ENCODE assay signal across 9 cellular contexts in the genomic region with DNA sequence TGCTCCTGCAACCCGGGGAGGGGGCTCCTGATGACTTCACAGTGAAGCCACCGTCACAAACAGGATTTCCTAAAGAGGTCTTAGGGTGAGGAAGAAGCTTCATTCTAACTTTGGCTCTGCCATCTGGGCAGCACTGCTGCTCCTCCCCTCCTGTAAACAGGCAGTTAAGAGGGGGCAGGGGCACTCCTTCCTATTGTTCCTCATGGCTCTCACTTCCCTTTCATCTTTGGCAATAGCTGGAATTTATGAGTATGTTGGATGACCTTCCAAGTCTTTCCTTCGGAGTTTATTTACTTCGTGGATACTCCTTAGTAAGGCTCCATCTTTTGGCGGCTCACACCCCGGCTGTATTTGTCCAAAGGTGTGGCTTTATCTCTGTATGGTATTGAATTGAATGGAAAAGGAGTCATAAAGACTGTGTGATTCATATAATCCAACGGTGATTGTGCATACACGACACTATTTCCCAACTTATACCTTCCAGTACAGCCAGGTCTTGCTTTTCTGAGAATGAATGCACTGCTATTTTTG. TPM values are rescaled to one million over a fixed set of nuclear protein-coding genes. Genes with fewer than 3 reads are reported as not detected.
DNase-seq lines count a peak whose midpoint lies in the region; ATAC-seq, FAIRE-seq and TF ChIP-seq lines count a peak whose summit lies in the region.
"Had no signal": no experiment of that assay in that cellular context is flagged by ENCODE, and none has a peak within 500 bp of the region (broad histone marks: within the 10 kb centered on the region; RNA-seq: fewer than 3 reads in every experiment).

No MANE protein-coding gene starts in this region.

- intact Hi-C loops in Right ventricle myocardium superior (cut with DNase I): no loop called here

- H3K27me3 ChIP-seq in right atrium auricular region (no peaks in the 10 kb centered on the region), hepatocyte (no peaks in the 10 kb centered on the region)

- WGBS in hepatocyte (ENCODE audit: low lambda C conversion rate, missing lambda C conversion rate): 52% methylated on average over 8 of the region's 8 CpGs

- DNase-seq in Right ventricle myocardium superior: no peak
- no peak for DNase-seq in right atrium auricular region (ENCODE audit: low spot score)
- DNase-seq in hepatocyte (ENCODE audit: low spot score): peak; percentile 66
- DNase-seq in urothelium cell line (ENCODE audit: low spot score): peak; percentile 66
- no peak for DNase-seq in islet precursor cell
- DNase-seq in NCI-H2196 (lab: John Stamatoyannopoulos, UW; ENCODE audit: unreplicated experiment): no peak

- peak overlapping the region; percentile 46 for H3K4me2 ChIP-seq in hepatocyte

- H3K4me3 ChIP-seq in right atrium auricular region: no peak overlapping the region
- no peak overlapping the region for H3K4me3 ChIP-seq in hepatocyte
- H3K4me3 ChIP-seq: skin epidermis had no signal

- peaks cover 23% of the 10 kb centered on the region for H3K79me2 ChIP-seq in hepatocyte

- H3K9me3 ChIP-seq in right atrium auricular region: no peaks in the 10 kb centered on the region
- no peaks in the 10 kb centered on the region for H3K9me3 ChIP-seq in hepatocyte (ENCODE audit: low read depth)

- no peak overlapping the region for H2AFZ ChIP-seq in hepatocyte

- H3K27ac ChIP-seq in right atrium auricular region (peak overlapping the region in 1 of 2 donors; percentile 15), VCaP (peak overlapping the region; percentile 32), hepatocyte (peak overlapping the region; percentile 82)

- H3K4me1 ChIP-seq in right atrium auricular region (peaks cover 0 to 28% of the 10 kb centered on the region in 2 donors), hepatocyte (ENCODE audit: insufficient read depth) (peaks cover 26% of the 10 kb centered on the region)

- FAIRE-seq in urothelium cell line (lab: Jason Lieb, UNC): no peak

- peak; percentile 43 for ATAC-seq in Right ventricle myocardium superior (ENCODE audit: poor library complexity)
- no peak for ATAC-seq in HG02642 (IDR thresholded peaks at IDR 0.05; ENCODE audit: poor library complexity, unreplicated experiment)

- TF ChIP-seq CTCF in right atrium auricular region (IDR thresholded peaks at IDR 0.05) (no peak), VCaP (conservative IDR thresholded peaks at IDR 0.05) (no peak), hepatocyte (IDR thresholded peaks at IDR 0.05; ENCODE audit: poor library complexity) (no peak)

- H3K36me3 ChIP-seq in right atrium auricular region: no peaks in the 10 kb centered on the region
- no peaks in the 10 kb centered on the region for H3K36me3 ChIP-seq in hepatocyte (replicated peaks; ENCODE audit: insufficient read depth, low read depth)

- no peaks in the 10 kb centered on the region for H3K9me2 ChIP-seq in hepatocyte (replicated peaks; ENCODE audit: insufficient read depth)

- H4K20me1 ChIP-seq in hepatocyte (ENCODE audit: insufficient read depth, poor library complexity, severe bottlenecking): no peaks in the 10 kb centered on the region

RNA-seq across cellular contexts. Expression of gene FAM133B, which starts 55.4 kb away (rescaled TPM):
- total RNA-seq in Right ventricle myocardium superior (13.6 TPM), right atrium auricular region (10 to 100 TPM in 1 of 2 donors, 1 to 10 TPM in 1; 9.6 to 11.8 TPM), hepatocyte (24.1 and 28.2 TPM in 2 replicates)
- 29.8 and 38.8 TPM in 2 replicates for polyA plus RNA-seq in hepatocyte

Comparison
In these comparisons a context has a peak if more than half of its experiments do, and no peak if none do; other contexts are left out.
1. DNase-seq: peak in hepatocyte (single experiment) and urothelium cell line (single experiment); none in Right ventricle myocardium superior (single experiment), right atrium auricular region (single experiment), islet precursor cell (single experiment) and NCI-H2196 (single experiment).